Comparison of ENCODE assay signal across 17 cellular contexts in the genomic region with DNA sequence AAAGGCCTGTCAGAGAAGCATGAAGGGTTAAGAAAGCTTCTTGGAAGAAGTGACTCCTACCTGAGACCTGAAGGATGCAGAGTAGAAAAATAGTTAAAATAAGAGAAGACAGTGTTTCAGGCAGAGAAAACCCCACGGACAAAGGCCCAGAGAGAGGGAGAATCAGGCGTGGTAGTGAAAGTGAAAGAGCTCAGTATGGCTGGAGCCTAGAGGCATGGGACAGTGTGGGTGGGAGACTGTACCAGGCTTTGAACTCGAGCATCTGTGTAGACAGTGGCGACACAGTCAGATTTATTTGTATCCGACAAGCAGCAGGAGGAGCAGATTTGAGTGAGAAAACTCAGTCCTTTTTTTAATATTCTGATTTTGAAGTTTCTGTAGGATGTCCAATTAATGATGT.
DNase-seq lines count a peak whose midpoint lies in the region; ATAC-seq lines count a peak whose summit lies in the region.
"Had no signal": no experiment of that assay in that cellular context is flagged by ENCODE, and none has a peak within 500 bp of the region (broad histone marks: within the 10 kb centered on the region; RNA-seq: fewer than 3 reads in every experiment).

No MANE protein-coding gene starts in this region.

- DNase-seq in midbrain (lab: John Stamatoyannopoulos, UW) (no peak), NCI-H1436 (lab: John Stamatoyannopoulos, UW) (no peak), hypothalamus (lab: John Stamatoyannopoulos, UW) (no peak)
- DNase-seq: DMS 273 treated with DMSO at 0.1 percent for 48 hours, GF-D8, GOT3, NCI-H187 treated with DMSO at 0.1 percent for 48 hours, NCI-H446, NCI-H69, OCI-M1, RPMI8226 had no signal

- ATAC-seq in GM18502 (IDR thresholded peaks at IDR 0.05; ENCODE audit: poor library complexity, unreplicated experiment): peak; percentile 55
- peak; percentile 65 for ATAC-seq in GM19463 (IDR thresholded peaks at IDR 0.05; ENCODE audit: unreplicated experiment)
- ATAC-seq in HG02884 (IDR thresholded peaks at IDR 0.05; ENCODE audit: unreplicated experiment): peak; percentile 61
- ATAC-seq in HG03520 (IDR thresholded peaks at IDR 0.05; ENCODE audit: unreplicated experiment): peak; percentile 37
- no peak for ATAC-seq in HG03025 (IDR thresholded peaks at IDR 0.05; ENCODE audit: low FRiP score, unreplicated experiment)
- ATAC-seq: A549 had no signal
